8 cellular contexts compared by ENCODE assay signal in genomic region chr11:13343931-13344717, GRCh38.
DNase-seq lines count a peak whose midpoint lies in the region; ATAC-seq and TF ChIP-seq lines count a peak whose summit lies in the region.

No MANE protein-coding gene starts in this region.

- no peak for TF ChIP-seq POLR2A in uterus (IDR thresholded peaks at IDR 0.05)

- H3K4me3 ChIP-seq in Loucy (ENCODE audit: low read length, poor library complexity, severe bottlenecking) = no peak overlapping the region
- H3K4me3 ChIP-seq in SJCRH30 = no peak overlapping the region
- H3K4me3 ChIP-seq in uterus = no peak overlapping the region

- intact Hi-C loops in uterus (cut with DNase I; ENCODE audit: low total_unique reads) = no loop called here

- no peak overlapping the region for H3K9ac ChIP-seq in Loucy (ENCODE audit: low read depth, low read length, poor library complexity, severe bottlenecking)

- H3K27ac ChIP-seq in SJCRH30 (no peak overlapping the region), uterus (no peak overlapping the region)

- H2AFZ ChIP-seq in Loucy (ENCODE audit: low read length) = no peak overlapping the region

- H4K20me1 ChIP-seq in Loucy (ENCODE audit: insufficient read depth, low read length, poor library complexity, severe bottlenecking) = no peaks in the 10 kb centered on the region

- H3K27me3 ChIP-seq in Loucy (ENCODE audit: insufficient read depth, low read length, poor library complexity, severe bottlenecking) (no peaks in the 10 kb centered on the region), SJCRH30 (no peaks in the 10 kb centered on the region), uterus (no peaks in the 10 kb centered on the region)

- H3F3A ChIP-seq in Loucy (ENCODE audit: low read depth) = no peaks in the 10 kb centered on the region

- peak; percentile 45 for ATAC-seq in GM21390 (IDR thresholded peaks at IDR 0.05; ENCODE audit: unreplicated experiment)

- H3K9me3 ChIP-seq in Loucy (ENCODE audit: insufficient read depth, low read depth, low read length) = no peaks in the 10 kb centered on the region
- H3K9me3 ChIP-seq in SJCRH30 (replicated peaks) = no peaks in the 10 kb centered on the region
- no peaks in the 10 kb centered on the region for H3K9me3 ChIP-seq in uterus

- TF ChIP-seq CTCF in Loucy (conservative IDR thresholded peaks at IDR 0.05; ENCODE audit: low read length) = peak; percentile 87
- TF ChIP-seq CTCF in uterus (IDR thresholded peaks at IDR 0.05) = peak; percentile 76 to 85 (median 78)

- H3K9me2 ChIP-seq in Loucy (replicated peaks; ENCODE audit: low read depth, low read length) = no peaks in the 10 kb centered on the region

- no peaks in the 10 kb centered on the region for H3K79me2 ChIP-seq in Loucy (ENCODE audit: insufficient read depth, low read length)

- H3K4me2 ChIP-seq in Loucy (ENCODE audit: low read depth, low read length, poor library complexity, severe bottlenecking) = no peak overlapping the region

- H3K4me1 ChIP-seq in Loucy (ENCODE audit: insufficient read depth, low read length, poor library complexity, severe bottlenecking) (no peaks in the 10 kb centered on the region), SJCRH30 (no peaks in the 10 kb centered on the region), uterus (no peaks in the 10 kb centered on the region)

- DNase-seq in COLO829 (ENCODE audit: low spot score) (peak; percentile 69), SJCRH30 (peak; percentile 74 to 88), glomerular endothelial cell (ENCODE audit: extremely low read depth, low read depth, low spot score) (peak; percentile 60), pons (ENCODE audit: low spot score) (peak; percentile 69), uterus (peak; percentile 64 to 74)
- peak; percentile 85 for DNase-seq in activated effector memory CD4-positive, alpha-beta T cell treated with anti-CD3 and anti-CD28 coated beads, Interleukin-2, amount 50 U/mL, for 16 hours

- H3K36me3 ChIP-seq in Loucy (ENCODE audit: insufficient read depth, low read length) (no peaks in the 10 kb centered on the region), SJCRH30 (no peaks in the 10 kb centered on the region), uterus (no peaks in the 10 kb centered on the region)
